Comparison of ENCODE assay signal across 16 cellular contexts in the genomic region with DNA sequence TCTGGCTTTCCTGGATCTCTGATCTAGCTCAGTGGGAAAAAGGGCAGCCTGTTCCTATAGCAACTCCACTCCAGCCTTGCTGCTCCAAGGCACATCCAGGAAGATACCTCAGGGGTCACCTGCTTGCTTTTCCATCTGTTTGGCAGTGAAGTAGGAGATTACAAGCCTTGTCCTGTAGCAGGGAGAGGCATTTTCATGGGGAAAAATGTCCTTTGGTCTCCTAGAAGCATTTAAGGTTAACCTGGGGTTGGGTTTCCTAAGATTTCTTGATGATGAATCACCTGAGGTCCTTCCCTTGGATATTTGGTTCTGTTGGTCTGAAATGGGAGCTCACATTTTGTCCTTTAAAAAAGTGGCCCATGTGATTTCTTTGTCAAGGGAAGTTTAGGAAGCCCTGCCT. TPM values are rescaled to one million over a fixed set of nuclear protein-coding genes. Genes with fewer than 3 reads are reported as not detected.
A peak's percentile ranks its signal among the peaks of the same experiment; 100 is the strongest.
DNase-seq lines count a peak whose midpoint lies in the region; ATAC-seq and TF ChIP-seq lines count a peak whose summit lies in the region.
"Had no signal": no experiment of that assay in that cellular context is flagged by ENCODE, and none has a peak within 500 bp of the region (broad histone marks: within the 10 kb centered on the region; RNA-seq: fewer than 3 reads in every experiment).

No MANE protein-coding gene starts in this region.

- TF ChIP-seq CTCF in GM23338 (conservative IDR thresholded peaks at IDR 0.05; ENCODE audit: low read depth in 2 of 2) (no peak), epithelial cell of proximal tubule (conservative IDR thresholded peaks at IDR 0.05; ENCODE audit: low read depth, low read length) (no peak)

- H4K5ac ChIP-seq in mesendoderm (ENCODE audit: low read length) = no peak overlapping the region

- H3K4me2 ChIP-seq in GM23338 (no peak overlapping the region), mesendoderm (ENCODE audit: low read length) (no peak overlapping the region)
- H3K4me2 ChIP-seq: A549 had no signal

- H2AFZ ChIP-seq in GM23338 = 0 out of 2 replicates have a peak overlapping the region, but pooled peaks have one; percentile 2

- H3K4me1 ChIP-seq in GM23338 (ENCODE audit: insufficient read depth) (peaks cover 8% of the 10 kb centered on the region; the same call in 1 of the 2 replicates), mesendoderm (ENCODE audit: control insufficient read depth, low read depth, low read length) (peaks cover 4% of the 10 kb centered on the region)
- H3K4me1 ChIP-seq: A549 had no signal

- no peaks in the 10 kb centered on the region for H4K20me1 ChIP-seq in GM23338 (replicated peaks; ENCODE audit: insufficient read depth)

- DNase-seq in GM23338 (ENCODE audit: low spot score) (no peak), M059J (ENCODE audit: low read depth) (peak; percentile 29), epithelial cell of proximal tubule (ENCODE audit: low read depth) (peak; percentile 54), mesendoderm (peak; percentile 8), DMS53 (lab: John Stamatoyannopoulos, UW) (no peak), AML-193 (lab: John Stamatoyannopoulos, UW) (no peak)
- DNase-seq in activated CD4-positive, alpha-beta T cell treated with anti-CD3 and anti-CD28 coated beads, Interleukin-2, amount 50 U/mL, for 48 hours = no peak
- DNase-seq: COR-L47, DMS153, GOT3, H9 had no signal

- H3K4me3 ChIP-seq in GM23338 (no peak overlapping the region), epithelial cell of proximal tubule (ENCODE audit: low read depth, low read length) (no peak overlapping the region), mesendoderm (ENCODE audit: low read length) (no peak overlapping the region)
- H3K4me3 ChIP-seq: A549 had no signal

- no peak overlapping the region for H3K27ac Mint-ChIP-seq in GM23338
- H3K27ac Mint-ChIP-seq: CD14-positive monocyte; CD8-positive, alpha-beta T cell; H9 had no signal

- no peaks in the 10 kb centered on the region for H3F3A ChIP-seq in GM23338 (replicated peaks; ENCODE audit: low read depth)

- H3K27ac ChIP-seq in GM23338 (ENCODE audit: low read depth) (no peak overlapping the region), mesendoderm (ENCODE audit: low read depth, low read length) (no peak overlapping the region)
- H3K27ac ChIP-seq: A549 had no signal

- H3K4ac ChIP-seq in mesendoderm (ENCODE audit: low read depth, low read length) = no peak overlapping the region

- no peaks in the 10 kb centered on the region for H3K9me3 Mint-ChIP-seq in GM23338
- H3K9me3 Mint-ChIP-seq: H9 had no signal

- no peak overlapping the region for H3K4me3 Mint-ChIP-seq in GM23338
- H3K4me3 Mint-ChIP-seq: CD8-positive, alpha-beta T cell; H9 had no signal

- H3K36me3 ChIP-seq in GM23338 (ENCODE audit: insufficient read depth) (no peaks in the 10 kb centered on the region), mesendoderm (ENCODE audit: control insufficient read depth, insufficient read depth, low read length) (no peaks in the 10 kb centered on the region)

- no peak overlapping the region for H2BK120ac ChIP-seq in mesendoderm (ENCODE audit: low read depth, low read length)

- no peaks in the 10 kb centered on the region for H3K9me2 ChIP-seq in GM23338 (ENCODE audit: insufficient read depth)

- H3K79me2 ChIP-seq in GM23338 (replicated peaks; ENCODE audit: insufficient read depth) (no peaks in the 10 kb centered on the region), mesendoderm (ENCODE audit: control insufficient read depth, insufficient read depth, low read length) (no peaks in the 10 kb centered on the region)

- no peak overlapping the region for H2BK5ac ChIP-seq in mesendoderm (ENCODE audit: low read length)

- no peak overlapping the region for H3K18ac ChIP-seq in mesendoderm (ENCODE audit: low read length)

- no peak for ATAC-seq in GM23338
- ATAC-seq: A549; CD8-positive, alpha-beta T cell had no signal

- H3K27me3 Mint-ChIP-seq in GM23338 (ENCODE audit: insufficient read depth, low read depth, poor library complexity) = peaks cover 7% of the 10 kb centered on the region

- no peaks in the 10 kb centered on the region for H3K79me1 ChIP-seq in mesendoderm (ENCODE audit: low read length)

- no peaks in the 10 kb centered on the region for H3K27me3 ChIP-seq in GM23338 (ENCODE audit: insufficient read depth)
- H3K27me3 ChIP-seq in mesendoderm (ENCODE audit: insufficient read depth, low read length, poor library complexity) = no peaks in the 10 kb centered on the region

- H2AK5ac ChIP-seq in mesendoderm (ENCODE audit: low read length) = no peak overlapping the region

- no peak overlapping the region for H3K9ac ChIP-seq in mesendoderm (ENCODE audit: low read length)

- no peaks in the 10 kb centered on the region for H3K36me3 Mint-ChIP-seq in GM23338 (ENCODE audit: low read depth)
- H3K36me3 Mint-ChIP-seq: CD14-positive monocyte; CD8-positive, alpha-beta T cell had no signal

- no peak overlapping the region for H4K8ac ChIP-seq in mesendoderm (ENCODE audit: low read depth, low read length)

- H3K56ac ChIP-seq in mesendoderm (ENCODE audit: low read length) = no peak overlapping the region

- H3K23ac ChIP-seq in mesendoderm (ENCODE audit: low read length) = no peak overlapping the region

- H2BK15ac ChIP-seq in mesendoderm (replicated peaks; ENCODE audit: low read depth) = no peak overlapping the region

- H3K4me1 Mint-ChIP-seq in GM23338 = peaks cover 13% of the 10 kb centered on the region; the same call in 2 of the 3 replicates

TF ChIP-seq in GM23338, 12 proteins besides CTCF, POLR2A, EP300 and RAD21 (continues in another document):
- no peak for TF ChIP-seq JUNB (IDR thresholded peaks at IDR 0.05; ENCODE audit: unreplicated experiment)
- TF ChIP-seq EZH2 (IDR thresholded peaks at IDR 0.05; ENCODE audit: low read depth, unreplicated experiment) = no peak
- no peak for TF ChIP-seq NANOG (IDR thresholded peaks at IDR 0.05; ENCODE audit: borderline replicate concordance)

RNA-seq across cellular contexts. Expression of a gene that starts 1.5 kb away (rescaled TPM):
- total RNA-seq in GM23338 (2014; rRNA removed; shearing (Covaris generic)) = not detected in 2 replicates
- not detected in 2 replicates for polyA plus RNA-seq in GM23338 (2016; fragmentation: Nextera tagmentation; extraction: Ambion mirVana)
- not detected in 2 replicates for total RNA-seq in M059J (2014; rRNA removed; shearing (Covaris generic))
- not detected in 2 replicates for total RNA-seq in epithelial cell of proximal tubule
- polyA plus RNA-seq in mesendoderm (2013, experiment 1 of 2) = 0.01 TPM
- polyA plus RNA-seq in mesendoderm (2013, experiment 2 of 2) = not detected
- total RNA-seq: CD8-positive, alpha-beta T cell; H9 had no signal
- polyA plus RNA-seq: A549, AG04450, BJ, CD14-positive monocyte had no signal

RNA-seq across cellular contexts. Expression of a gene that starts 51.1 kb away (rescaled TPM):
- 1.7 and 2.9 TPM in 2 replicates for total RNA-seq in GM23338 (2014; rRNA removed; shearing (Covaris generic))
- polyA plus RNA-seq in GM23338 (2016; fragmentation: Nextera tagmentation; extraction: Ambion mirVana) = 1.9 and 2.5 TPM in 2 replicates
- 0.64 and 2.1 TPM in 2 replicates for total RNA-seq in M059J (2014; rRNA removed; shearing (Covaris generic))
- 2.8 and 10.6 TPM in 2 replicates for total RNA-seq in epithelial cell of proximal tubule
- 1.4 TPM for polyA plus RNA-seq in mesendoderm (2013, experiment 1 of 2)
- polyA plus RNA-seq in mesendoderm (2013, experiment 2 of 2) = 1.6 TPM
- polyA plus RNA-seq: CD14-positive monocyte had no signal

Comparison
In these comparisons a context has a peak if more than half of its experiments do, and no peak if none do; other contexts are left out.
1. DNase-seq: peak in M059J (single experiment), epithelial cell of proximal tubule (single experiment) and mesendoderm (single experiment); none in GM23338 (single experiment), DMS53 (single experiment), activated CD4-positive, alpha-beta T cell treated with anti-CD3 and anti-CD28 coated beads, Interleukin-2, amount 50 U/mL, for 48 hours (0 of 2) and AML-193 (0 of 2).